ENCODE assay signal across 4 cellular contexts in genomic region chr4:54428940-54429339, GRCh38.
TF ChIP-seq lines count a peak whose summit lies in the region.

No MANE protein-coding gene starts in this region.

TF ChIP-seq in HepG2, 621 proteins besides CTCF, POLR2A, EP300 and RAD21:
- TF ChIP-seq ZFY (CRISPR knock-in tag; IDR thresholded peaks at IDR 0.05) (no peak), MLX (CRISPR knock-in tag; IDR thresholded peaks at IDR 0.05) (no peak), MAFF (IDR thresholded peaks at IDR 0.05; ENCODE audit: low read depth, low read length) (peak; percentile 49; the same call in 1 of the 2 replicates), MAFK (conservative IDR thresholded peaks at IDR 0.05 in 1 of 2, IDR thresholded peaks at IDR 0.05 in 1 of 2; ENCODE audit: low read length in 2 of 2) (peak; percentile 52 to 71)
- TF ChIP-seq, protein P1, sequence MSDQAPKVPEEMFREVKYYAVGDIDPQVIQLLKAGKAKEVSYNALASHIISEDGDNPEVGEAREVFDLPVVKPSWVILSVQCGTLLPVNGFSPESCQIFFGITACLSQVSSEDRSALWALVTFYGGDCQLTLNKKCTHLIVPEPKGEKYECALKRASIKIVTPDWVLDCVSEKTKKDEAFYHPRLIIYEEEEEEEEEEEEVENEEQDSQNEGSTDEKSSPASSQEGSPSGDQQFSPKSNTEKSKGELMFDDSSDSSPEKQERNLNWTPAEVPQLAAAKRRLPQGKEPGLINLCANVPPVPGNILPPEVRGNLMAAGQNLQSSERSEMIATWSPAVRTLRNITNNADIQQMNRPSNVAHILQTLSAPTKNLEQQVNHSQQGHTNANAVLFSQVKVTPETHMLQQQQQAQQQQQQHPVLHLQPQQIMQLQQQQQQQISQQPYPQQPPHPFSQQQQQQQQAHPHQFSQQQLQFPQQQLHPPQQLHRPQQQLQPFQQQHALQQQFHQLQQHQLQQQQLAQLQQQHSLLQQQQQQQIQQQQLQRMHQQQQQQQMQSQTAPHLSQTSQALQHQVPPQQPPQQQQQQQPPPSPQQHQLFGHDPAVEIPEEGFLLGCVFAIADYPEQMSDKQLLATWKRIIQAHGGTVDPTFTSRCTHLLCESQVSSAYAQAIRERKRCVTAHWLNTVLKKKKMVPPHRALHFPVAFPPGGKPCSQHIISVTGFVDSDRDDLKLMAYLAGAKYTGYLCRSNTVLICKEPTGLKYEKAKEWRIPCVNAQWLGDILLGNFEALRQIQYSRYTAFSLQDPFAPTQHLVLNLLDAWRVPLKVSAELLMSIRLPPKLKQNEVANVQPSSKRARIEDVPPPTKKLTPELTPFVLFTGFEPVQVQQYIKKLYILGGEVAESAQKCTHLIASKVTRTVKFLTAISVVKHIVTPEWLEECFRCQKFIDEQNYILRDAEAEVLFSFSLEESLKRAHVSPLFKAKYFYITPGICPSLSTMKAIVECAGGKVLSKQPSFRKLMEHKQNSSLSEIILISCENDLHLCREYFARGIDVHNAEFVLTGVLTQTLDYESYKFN (CRISPR knock-in tag; conservative IDR thresholded peaks at IDR 0.05), result no peak

TF ChIP-seq in A549, 52 proteins besides CTCF, POLR2A, EP300 and RAD21:
- no peak for TF ChIP-seq PBX3 (IDR thresholded peaks at IDR 0.05)
- peak; percentile 37 for TF ChIP-seq MAFK (IDR thresholded peaks at IDR 0.05; ENCODE audit: partially characterized antibody)

TF ChIP-seq in IMR-90, 13 proteins besides CTCF, POLR2A, EP300 and RAD21:
- TF ChIP-seq RFX5 (IDR thresholded peaks at IDR 0.05; ENCODE audit: low read depth, low read length), result no peak
- TF ChIP-seq MAFK (IDR thresholded peaks at IDR 0.05; ENCODE audit: low read depth, low read length), result peak; percentile 58; the same call in 1 of the 2 replicates

TF ChIP-seq in K562, 482 proteins besides CTCF, POLR2A, EP300 and RAD21:
- TF ChIP-seq ZNF699 (CRISPR knock-in tag; IDR thresholded peaks at IDR 0.05; ENCODE audit: insufficient replicate concordance) (no peak), GTF2E2 (tag; IDR thresholded peaks at IDR 0.05) (no peak), STAG1 (CRISPR knock-in tag; IDR thresholded peaks at IDR 0.05; ENCODE audit: borderline replicate concordance) (no peak), ZHX1 (conservative IDR thresholded peaks at IDR 0.05; ENCODE audit: low read length) (no peak), ZNF316 (IDR thresholded peaks at IDR 0.05) (peak; percentile 62; the same call in 1 of the 2 replicates), C11orf30 (IDR thresholded peaks at IDR 0.05; ENCODE audit: low read depth) (peak; percentile 15; the same call in 1 of the 2 replicates), MAFF (IDR thresholded peaks at IDR 0.05; ENCODE audit: low read length) (peak; percentile 28; the same call in 1 of the 2 replicates), PREB (CRISPR knock-in tag; IDR thresholded peaks at IDR 0.05) (no peak)
- TF ChIP-seq, protein P2, sequence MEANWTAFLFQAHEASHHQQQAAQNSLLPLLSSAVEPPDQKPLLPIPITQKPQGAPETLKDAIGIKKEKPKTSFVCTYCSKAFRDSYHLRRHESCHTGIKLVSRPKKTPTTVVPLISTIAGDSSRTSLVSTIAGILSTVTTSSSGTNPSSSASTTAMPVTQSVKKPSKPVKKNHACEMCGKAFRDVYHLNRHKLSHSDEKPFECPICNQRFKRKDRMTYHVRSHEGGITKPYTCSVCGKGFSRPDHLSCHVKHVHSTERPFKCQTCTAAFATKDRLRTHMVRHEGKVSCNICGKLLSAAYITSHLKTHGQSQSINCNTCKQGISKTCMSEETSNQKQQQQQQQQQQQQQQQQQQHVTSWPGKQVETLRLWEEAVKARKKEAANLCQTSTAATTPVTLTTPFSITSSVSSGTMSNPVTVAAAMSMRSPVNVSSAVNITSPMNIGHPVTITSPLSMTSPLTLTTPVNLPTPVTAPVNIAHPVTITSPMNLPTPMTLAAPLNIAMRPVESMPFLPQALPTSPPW (CRISPR knock-in tag; IDR thresholded peaks at IDR 0.05), result no peak
